Comparison of ENCODE assay signal across 23 cellular contexts in the genomic region with DNA sequence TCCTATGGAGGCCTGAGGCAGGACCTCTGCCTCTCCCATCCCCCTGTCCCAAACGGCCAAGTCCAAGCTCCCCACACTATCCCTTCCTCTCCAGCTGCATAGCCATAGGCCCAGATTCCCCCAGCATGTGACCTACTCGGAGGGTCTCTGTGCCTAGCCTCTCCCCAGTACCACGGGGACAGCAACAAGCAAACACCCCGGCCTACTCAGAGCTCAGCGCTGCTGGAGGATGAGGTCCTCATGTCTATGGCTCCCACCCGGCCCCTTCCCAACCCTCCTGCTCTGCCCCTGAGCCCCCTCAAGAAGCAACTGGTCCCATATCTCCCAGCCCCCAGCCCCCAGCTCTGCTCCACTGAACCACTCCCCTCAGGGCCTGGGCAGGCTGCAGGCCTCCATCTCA. TPM values are rescaled to one million over a fixed set of nuclear protein-coding genes. Genes with fewer than 3 reads are reported as not detected.
A peak's percentile ranks its signal among the peaks of the same experiment; 100 is the strongest.
DNase-seq lines count a peak whose midpoint lies in the region; ATAC-seq and TF ChIP-seq lines count a peak whose summit lies in the region.
"Had no signal": no experiment of that assay in that cellular context is flagged by ENCODE, and none has a peak within 500 bp of the region (broad histone marks: within the 10 kb centered on the region; RNA-seq: fewer than 3 reads in every experiment).

No MANE protein-coding gene starts in this region.

- TF ChIP-seq EP300 in sigmoid colon (IDR thresholded peaks at IDR 0.05) = no peak

- H3K36me3 ChIP-seq in sigmoid colon = peaks cover 0 to 25% (median 3%) of the 10 kb centered on the region in 4 donors
- H3K36me3 ChIP-seq: BE2C had no signal

- no peaks in the 10 kb centered on the region for H3K27me3 ChIP-seq in sigmoid colon
- H3K27me3 ChIP-seq: BE2C, gastroesophageal sphincter, left lung, upper lobe of right lung had no signal

- H3K36me3 Mint-ChIP-seq in IgD-negative memory B cell (peaks cover 10% of the 10 kb centered on the region), endothelial cell (ENCODE audit: low read depth, unreplicated experiment) (no peaks in the 10 kb centered on the region)
- peaks cover 64% of the 10 kb centered on the region for H3K36me3 Mint-ChIP-seq in stimulated activated effector memory CD8-positive, alpha-beta T cell treated with anti-CD3 and anti-CD28 coated beads, Interleukin-12 subunit alpha, Interleukin-12 subunit beta, amount 100 ng/mL, for 72 hours
- H3K36me3 Mint-ChIP-seq: natural killer cell had no signal

- H3K9me3 ChIP-seq in sigmoid colon = no peaks in the 10 kb centered on the region
- H3K9me3 ChIP-seq: BE2C, gastroesophageal sphincter, left lung, upper lobe of right lung had no signal

- intact Hi-C loops in sigmoid colon (cut with DNase I) = no loop called here

- TF ChIP-seq CTCF in endothelial cell (IDR thresholded peaks at IDR 0.05; ENCODE audit: unreplicated experiment) (no peak), sigmoid colon (IDR thresholded peaks at IDR 0.05) (no peak)

- H3K27ac Mint-ChIP-seq in IgD-negative memory B cell (peak overlapping the region in 2 of 3 donors; percentile 88 to 91), endothelial cell (ENCODE audit: unreplicated experiment) (no peak overlapping the region)
- peak overlapping the region; percentile 65 for H3K27ac Mint-ChIP-seq in stimulated activated effector memory CD8-positive, alpha-beta T cell treated with anti-CD3 and anti-CD28 coated beads, Interleukin-12 subunit alpha, Interleukin-12 subunit beta, amount 100 ng/mL, for 72 hours
- H3K27ac Mint-ChIP-seq: activated T-helper 2 cell treated with anti-CD3 and anti-CD28 coated beads, Interferon-gamma antibody, Interleukin-2, Interleukin-4, amounts not matched to agents 10 μg/mL and 5 μg/mL and 100 μg/mL, durations not matched to agents 14 hours and 24 hours and 36 hours had no signal

- H3K4me1 Mint-ChIP-seq in IgD-negative memory B cell = peaks cover 21 to 34% (median 22%) of the 10 kb centered on the region in 3 donors
- peaks cover 25% of the 10 kb centered on the region for H3K4me1 Mint-ChIP-seq in endothelial cell (ENCODE audit: unreplicated experiment)
- H3K4me1 Mint-ChIP-seq in stimulated activated effector memory CD8-positive, alpha-beta T cell treated with anti-CD3 and anti-CD28 coated beads, Interleukin-12 subunit alpha, Interleukin-12 subunit beta, amount 100 ng/mL, for 72 hours = peaks cover 22% of the 10 kb centered on the region

- H3K4me3 Mint-ChIP-seq in IgD-negative memory B cell (no peak overlapping the region), endothelial cell (ENCODE audit: unreplicated experiment) (peak overlapping the region; percentile 43)
- no peak overlapping the region for H3K4me3 Mint-ChIP-seq in stimulated activated effector memory CD8-positive, alpha-beta T cell treated with anti-CD3 and anti-CD28 coated beads, Interleukin-12 subunit alpha, Interleukin-12 subunit beta, amount 100 ng/mL, for 72 hours
- H3K4me3 Mint-ChIP-seq: natural killer cell had no signal

- 92 to 93% methylated on average over 6 of the region's 6 CpGs for WGBS in sigmoid colon, 2 donors

- H3K27ac ChIP-seq in sigmoid colon = no peak overlapping the region
- H3K27ac ChIP-seq: gastroesophageal sphincter, left lung, upper lobe of right lung had no signal

- H3K9me3 Mint-ChIP-seq in IgD-negative memory B cell (no peaks in the 10 kb centered on the region), endothelial cell (ENCODE audit: unreplicated experiment) (no peaks in the 10 kb centered on the region)
- no peaks in the 10 kb centered on the region for H3K9me3 Mint-ChIP-seq in stimulated activated effector memory CD8-positive, alpha-beta T cell treated with anti-CD3 and anti-CD28 coated beads, Interleukin-12 subunit alpha, Interleukin-12 subunit beta, amount 100 ng/mL, for 72 hours
- H3K9me3 Mint-ChIP-seq: activated T-helper 2 cell treated with anti-CD3 and anti-CD28 coated beads, Interferon-gamma antibody, Interleukin-2, Interleukin-4, amounts not matched to agents 10 μg/mL and 5 μg/mL and 100 μg/mL, durations not matched to agents 14 hours and 24 hours and 36 hours; natural killer cell had no signal

- TF ChIP-seq POLR2A in sigmoid colon (IDR thresholded peaks at IDR 0.05) = no peak

- DNase-seq in activated CD8-positive, alpha-beta memory T cell treated with anti-CD3 and anti-CD28 coated beads for 24 hours = peak; percentile 49
- DNase-seq in activated CD8-positive, alpha-beta memory T cell treated with anti-CD3 and anti-CD28 coated beads, Interleukin-2, amount 50 U/mL, for 4 hours = no peak
- DNase-seq in endothelial cell (ENCODE audit: low spot score) (no peak), sigmoid colon (no peak), NCI-H446 treated with DMSO at 0.1 percent for 48 hours (lab: John Stamatoyannopoulos, UW) (no peak)
- DNase-seq in stimulated activated effector memory CD8-positive, alpha-beta T cell treated with anti-CD3 and anti-CD28 coated beads, Interleukin-12 subunit alpha, Interleukin-12 subunit beta, amount 100 ng/mL, for 72 hours (ENCODE audit: low spot score in 2 of 2) = no peak
- DNase-seq: activated CD4-positive, alpha-beta T cell treated with anti-CD3 and anti-CD28 coated beads for 1 hour; amygdala; BE2C; DND-41; hippocampal formation; left lung; natural killer cell; NCI-H1417; NCI-H2081 treated with DMSO at 0.1 percent for 48 hours; NCI-H446; upper lobe of right lung had no signal

- H3K27me3 Mint-ChIP-seq in IgD-negative memory B cell (no peaks in the 10 kb centered on the region), endothelial cell (ENCODE audit: unreplicated experiment) (peaks cover 4% of the 10 kb centered on the region)

- H3K4me1 ChIP-seq in sigmoid colon = peaks cover 0 to 14% (median 6%) of the 10 kb centered on the region in 4 donors
- H3K4me1 ChIP-seq: gastroesophageal sphincter, left lung, upper lobe of right lung had no signal

- no peak for ATAC-seq in stimulated activated effector memory CD8-positive, alpha-beta T cell treated with anti-CD3 and anti-CD28 coated beads, Interleukin-12 subunit alpha, Interleukin-12 subunit beta, amount 100 ng/mL, for 72 hours
- no peak for ATAC-seq in SK-N-SH treated with all-trans-retinoic acid at 6 μM for 48 hours
- ATAC-seq: gastroesophageal sphincter, K562, left lung, natural killer cell, Right ventricle myocardium inferior, upper lobe of right lung had no signal

- no peak overlapping the region for H3K4me3 ChIP-seq in sigmoid colon
- H3K4me3 ChIP-seq: gastroesophageal sphincter, K562, left lung, upper lobe of right lung had no signal

TF ChIP-seq in SK-N-SH treated with all-trans-retinoic acid at 6 μM for 48 hours, 23 proteins besides CTCF, POLR2A, EP300 and RAD21:
- no peak for TF ChIP-seq OSR1 (CRISPR knock-in tag; IDR thresholded peaks at IDR 0.05)
- TF ChIP-seq PPARA (CRISPR knock-in tag; IDR thresholded peaks at IDR 0.05; ENCODE audit: borderline replicate concordance) = no peak
- TF ChIP-seq GLIS3 (CRISPR knock-in tag; IDR thresholded peaks at IDR 0.05) = no peak
- TF ChIP-seq ZFP3 (CRISPR knock-in tag; IDR thresholded peaks at IDR 0.05) = no peak
- TF ChIP-seq CSDC2 (CRISPR knock-in tag; IDR thresholded peaks at IDR 0.05) = no peak
- no peak for TF ChIP-seq SNAI2 (CRISPR knock-in tag; IDR thresholded peaks at IDR 0.05)
- TF ChIP-seq, protein P1, sequence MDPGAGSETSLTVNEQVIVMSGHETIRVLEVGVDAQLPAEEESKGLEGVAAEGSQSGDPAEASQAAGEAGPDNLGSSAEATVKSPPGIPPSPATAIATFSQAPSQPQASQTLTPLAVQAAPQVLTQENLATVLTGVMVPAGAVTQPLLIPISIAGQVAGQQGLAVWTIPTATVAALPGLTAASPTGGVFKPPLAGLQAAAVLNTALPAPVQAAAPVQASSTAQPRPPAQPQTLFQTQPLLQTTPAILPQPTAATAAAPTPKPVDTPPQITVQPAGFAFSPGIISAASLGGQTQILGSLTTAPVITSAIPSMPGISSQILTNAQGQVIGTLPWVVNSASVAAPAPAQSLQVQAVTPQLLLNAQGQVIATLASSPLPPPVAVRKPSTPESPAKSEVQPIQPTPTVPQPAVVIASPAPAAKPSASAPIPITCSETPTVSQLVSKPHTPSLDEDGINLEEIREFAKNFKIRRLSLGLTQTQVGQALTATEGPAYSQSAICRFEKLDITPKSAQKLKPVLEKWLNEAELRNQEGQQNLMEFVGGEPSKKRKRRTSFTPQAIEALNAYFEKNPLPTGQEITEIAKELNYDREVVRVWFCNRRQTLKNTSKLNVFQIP (CRISPR knock-in tag; IDR thresholded peaks at IDR 0.05; ENCODE audit: borderline replicate concordance, low read depth) = no peak
- no peak for TF ChIP-seq ZFP30 (CRISPR knock-in tag; IDR thresholded peaks at IDR 0.05)
- no peak for TF ChIP-seq TCF4 (CRISPR knock-in tag; IDR thresholded peaks at IDR 0.05; ENCODE audit: borderline replicate concordance)
- TF ChIP-seq ESRRG (CRISPR knock-in tag; IDR thresholded peaks at IDR 0.05) = no peak

RNA-seq across cellular contexts. Expression of a gene that starts 24.2 kb away (rescaled TPM):
- polyA plus RNA-seq in IgD-negative memory B cell (708 TPM), sigmoid colon (10 to 100 TPM; 35.4 to 83.9 (median 43.9) TPM)
- total RNA-seq in endothelial cell (ENCODE audit: unreplicated experiment) (11.6 TPM), sigmoid colon (10 to 100 TPM; 41.0 to 53.1 (median 42.5) TPM)
